20 cellular contexts compared by ENCODE assay signal in the genomic region with DNA sequence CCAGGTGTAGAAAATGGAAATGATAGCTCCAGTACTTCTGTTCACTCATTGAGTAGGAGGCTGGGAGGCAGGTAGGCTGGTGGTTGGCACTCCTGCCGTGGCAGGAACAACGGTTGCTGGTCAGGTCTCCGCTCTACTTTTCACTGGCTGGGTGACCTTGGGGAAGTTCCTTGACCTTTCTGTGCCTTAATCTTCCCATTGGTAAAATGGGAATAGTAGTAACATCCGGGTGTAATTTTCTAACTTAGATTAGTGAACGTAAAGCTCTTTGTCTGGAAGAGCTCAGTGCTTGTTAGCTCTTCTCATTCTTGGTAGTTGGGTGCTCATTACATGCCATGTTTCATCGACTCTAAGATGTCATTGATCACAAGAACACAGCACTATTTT.
"Had no signal": no experiment of that assay in that cellular context is flagged by ENCODE, and none has a peak within 500 bp of the region (broad histone marks: within the 10 kb centered on the region; RNA-seq: fewer than 3 reads in every experiment).

No MANE protein-coding gene starts in this region.

- H3K4me1 ChIP-seq: prostate gland had no signal

- H3K9me3 Mint-ChIP-seq: central memory CD8-positive, alpha-beta T cell; stimulated activated naive CD8-positive, alpha-beta T cell treated with anti-CD3 and anti-CD28 coated beads, Interleukin-15, Interleukin-2, amounts not matched to agents 100 ng/mL and 50 ng/mL, for 24 hours had no signal

- H3K4me3 Mint-ChIP-seq: central memory CD8-positive, alpha-beta T cell; stimulated activated naive CD8-positive, alpha-beta T cell treated with anti-CD3 and anti-CD28 coated beads, Interleukin-15, Interleukin-2, amounts not matched to agents 100 ng/mL and 50 ng/mL, for 24 hours had no signal

- DNase-seq: activated CD4-positive, alpha-beta T cell treated with anti-CD3 and anti-CD28 coated beads, Interleukin-2, amount 50 U/mL, for 1 hour; activated CD4-positive, CD25-positive, alpha-beta regulatory T cell treated with anti-CD3 and anti-CD28 coated beads, Interleukin-2, amount 50 U/mL, for 72 hours; activated CD8-positive, alpha-beta memory T cell treated with anti-CD3 and anti-CD28 coated beads for 24 hours; activated CD8-positive, alpha-beta memory T cell treated with anti-CD3 and anti-CD28 coated beads, Interleukin-2, amount 50 U/mL, for 48 hours; activated effector memory CD4-positive, alpha-beta T cell treated with Interleukin-2 at 50 U/mL for 16 hours; activated naive CD4-positive, alpha-beta T cell treated with anti-CD3 and anti-CD28 coated beads, Interleukin-2, amount 50 U/mL, for 16 hours; activated T-cell treated with anti-CD3 and anti-CD28 coated beads, Interleukin-2, amount 50 U/mL, for 48 hours; hypothalamus; islet precursor cell; midbrain; T1000; upper lobe of right lung had no signal

- ATAC-seq: right cardiac atrium, upper lobe of right lung had no signal

- H3K9me3 ChIP-seq: ascending aorta, prostate gland, suprapubic skin, upper lobe of right lung had no signal

- H3K36me3 ChIP-seq: ascending aorta, prostate gland, suprapubic skin, upper lobe of right lung had no signal

- H3K27me3 ChIP-seq: ascending aorta, suprapubic skin, upper lobe of right lung had no signal

- H3K4me1 Mint-ChIP-seq: central memory CD8-positive, alpha-beta T cell had no signal

- H3K27ac Mint-ChIP-seq: stimulated activated naive CD8-positive, alpha-beta T cell treated with anti-CD3 and anti-CD28 coated beads, Interleukin-15, Interleukin-2, amounts not matched to agents 100 ng/mL and 50 ng/mL, for 24 hours had no signal

- H3K27ac ChIP-seq: ascending aorta, coronary artery, prostate gland, skin epidermis, suprapubic skin, upper lobe of right lung had no signal

- H3K27me3 Mint-ChIP-seq: central memory CD8-positive, alpha-beta T cell; stimulated activated naive CD8-positive, alpha-beta T cell treated with anti-CD3 and anti-CD28 coated beads, Interleukin-15, Interleukin-2, amounts not matched to agents 100 ng/mL and 50 ng/mL, for 24 hours had no signal

- H3K4me3 ChIP-seq: ascending aorta, coronary artery, prostate gland, skin epidermis, suprapubic skin, upper lobe of right lung had no signal
